Comparison of ENCODE assay signal across 17 cellular contexts in the genomic region with DNA sequence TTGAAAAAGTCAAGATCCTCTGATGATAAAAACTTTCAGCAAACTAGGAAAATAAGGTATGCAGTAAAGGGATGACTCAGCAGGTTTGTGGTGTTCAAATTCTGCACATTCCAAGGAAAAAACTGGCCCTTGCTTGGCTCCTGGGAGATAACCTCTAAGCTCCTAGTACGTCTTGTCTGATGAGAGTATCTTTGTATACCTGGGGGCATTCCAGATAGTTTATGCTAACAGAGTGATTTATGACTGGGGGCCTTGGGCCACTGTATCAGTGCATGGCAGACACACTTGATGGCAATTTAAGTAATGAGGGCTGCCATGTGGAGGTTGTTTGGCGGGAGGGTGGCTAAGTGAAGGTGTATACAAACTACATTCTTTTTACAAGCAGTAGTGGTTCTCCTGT. TPM values are rescaled to one million over a fixed set of nuclear protein-coding genes. Genes with fewer than 3 reads are reported as not detected.
DNase-seq lines count a peak whose midpoint lies in the region; ATAC-seq and TF ChIP-seq lines count a peak whose summit lies in the region.
"Had no signal": no experiment of that assay in that cellular context is flagged by ENCODE, and none has a peak within 500 bp of the region (broad histone marks: within the 10 kb centered on the region; RNA-seq: fewer than 3 reads in every experiment).

No MANE protein-coding gene starts in this region.

- H2BK5ac ChIP-seq in H9 (ENCODE audit: insufficient read length, low read length) = no peak overlapping the region

- no peaks in the 10 kb centered on the region for H3K23me2 ChIP-seq in H9 (ENCODE audit: insufficient read length, low read depth, low read length, poor library complexity, severe bottlenecking)

- no peaks in the 10 kb centered on the region for H4K20me1 ChIP-seq in H9 (ENCODE audit: control insufficient read depth, insufficient read depth, insufficient read length)

- no CpG with 5 or more reads among the region's 2 CpGs for WGBS in H9 (ENCODE audit: extremely low coverage, insufficient read length, low lambda C conversion rate)

- H3K4me2 ChIP-seq in H9 (ENCODE audit: insufficient read depth, insufficient read length, low read length) (no peak overlapping the region), skeletal muscle satellite cell (ENCODE audit: low read length) (peak overlapping the region; percentile 42)

- H3T11ph ChIP-seq in H9 (ENCODE audit: low read length) = no peak overlapping the region

- H3K4me3 ChIP-seq in fibroblast of the aortic adventitia (ENCODE audit: low read depth, low read length) (no peak overlapping the region), skeletal muscle satellite cell (ENCODE audit: low read length) (no peak overlapping the region)
- H3K4me3 ChIP-seq: heart right ventricle, SJCRH30, transverse colon had no signal

- no peak overlapping the region for H2AK5ac ChIP-seq in H9 (ENCODE audit: insufficient read length, low read length)

- peaks cover 0 to 1% (median 0%) of the 10 kb centered on the region in 3 experiments; a peak in 2 of 7 replicates for H3K36me3 Mint-ChIP-seq in H9 (ENCODE audit: insufficient read depth in 1 of 3, low read depth in 3 of 3)
- H3K36me3 Mint-ChIP-seq in activated CD4-positive, alpha-beta T cell treated with anti-CD3 and anti-CD28 coated beads for 36 hours (ENCODE audit: low read depth) = peaks cover 5% of the 10 kb centered on the region

- no peaks in the 10 kb centered on the region for H3K79me2 ChIP-seq in H9 (ENCODE audit: insufficient read depth, low read length)

- peak overlapping the region in 2 of 3 experiments; percentile 14 to 72; a peak in 3 of 7 replicates for H3K27ac Mint-ChIP-seq in H9
- no peak overlapping the region for H3K27ac Mint-ChIP-seq in activated CD4-positive, alpha-beta T cell treated with anti-CD3 and anti-CD28 coated beads for 36 hours
- H3K27ac Mint-ChIP-seq: activated naive CD8-positive, alpha-beta T cell treated with anti-CD3 and anti-CD28 coated beads, Interleukin-2, amount 50 U/mL, for 24 hours had no signal

- no peaks in the 10 kb centered on the region for H3K36me3 ChIP-seq in skeletal muscle satellite cell (ENCODE audit: insufficient read depth, low read length)
- H3K36me3 ChIP-seq: transverse colon, WERI-Rb-1 had no signal

- no peak overlapping the region for H3K18ac ChIP-seq in H9 (ENCODE audit: insufficient read length, low read depth, low read length)

- H3K56ac ChIP-seq in H9 (ENCODE audit: insufficient read length, low read depth, low read length) = no peak overlapping the region

- POLR2A ChIA-PET in activated CD4-positive, alpha-beta T cell treated with anti-CD3 and anti-CD28 coated beads for 36 hours (lab: Charles Lee) = no interaction called here

- H3K4me1 ChIP-seq in H9 (ENCODE audit: insufficient read depth, low read length) = peaks cover 2% of the 10 kb centered on the region; the same call in 1 of the 2 replicates
- peaks cover 13% of the 10 kb centered on the region for H3K4me1 ChIP-seq in skeletal muscle satellite cell (ENCODE audit: control insufficient read depth, insufficient read depth, low read length)
- H3K4me1 ChIP-seq: transverse colon had no signal

- H3K9me3 ChIP-seq in H9 (ENCODE audit: control insufficient read depth, low read depth, low read length) (no peaks in the 10 kb centered on the region), skeletal muscle satellite cell (replicated peaks; ENCODE audit: low read length) (no peaks in the 10 kb centered on the region)
- H3K9me3 ChIP-seq: heart right ventricle, SJCRH30, transverse colon had no signal

- H3K14ac ChIP-seq in H9 (ENCODE audit: insufficient read depth, low read length) = no peak overlapping the region

- TF ChIP-seq CTCF in H9 (conservative IDR thresholded peaks at IDR 0.05) (no peak), fibroblast of the aortic adventitia (IDR thresholded peaks at IDR 0.05; ENCODE audit: insufficient read depth, low read length) (no peak)

- no peak overlapping the region for H2BK20ac ChIP-seq in H9 (ENCODE audit: low read depth, low read length, poor library complexity, severe bottlenecking)

- no peak for DNase-seq in H9
- DNase-seq in fibroblast of the aortic adventitia (ENCODE audit: low read depth) = peak; percentile 72
- no peak for DNase-seq in activated CD4-positive, alpha-beta T cell treated with anti-CD3 and anti-CD28 coated beads for 36 hours
- no peak for DNase-seq in activated naive CD4-positive, alpha-beta T cell treated with anti-CD3 and anti-CD28 coated beads, Interleukin-2, amount 50 U/mL, for 16 hours
- no peak for DNase-seq in NCI-H2171 treated with DMSO at 0.1 percent for 48 hours (lab: John Stamatoyannopoulos, UW)
- DNase-seq: activated CD8-positive, alpha-beta memory T cell treated with anti-CD3 and anti-CD28 coated beads, Interleukin-2, amount 50 U/mL, for 4 hours; activated naive CD8-positive, alpha-beta T cell treated with anti-CD3 and anti-CD28 coated beads, Interleukin-2, amount 50 U/mL, for 24 hours; DMS153; heart right ventricle; NCI-H146; nucleus accumbens; SJCRH30; transverse colon; WERI-Rb-1 had no signal

- no peaks in the 10 kb centered on the region for H3K79me1 ChIP-seq in H9 (ENCODE audit: insufficient read depth, low read depth, low read length, poor library complexity, severe bottlenecking)

- peaks cover 7 to 9% of the 10 kb centered on the region in 2 experiments; a peak in 3 of 4 replicates for H3K4me1 Mint-ChIP-seq in H9
- peaks cover 8% of the 10 kb centered on the region for H3K4me1 Mint-ChIP-seq in activated CD4-positive, alpha-beta T cell treated with anti-CD3 and anti-CD28 coated beads for 36 hours
- H3K4me1 Mint-ChIP-seq: activated naive CD8-positive, alpha-beta T cell treated with anti-CD3 and anti-CD28 coated beads, Interleukin-2, amount 50 U/mL, for 24 hours had no signal

- H2AFZ ChIP-seq in H9 (ENCODE audit: low read length) = no peak overlapping the region

- ATAC-seq in SK-N-SH treated with all-trans-retinoic acid at 6 μM for 48 hours (peak; percentile 88), HG03460 (IDR thresholded peaks at IDR 0.05; ENCODE audit: unreplicated experiment) (no peak)
- ATAC-seq in activated CD4-positive, alpha-beta T cell treated with anti-CD3 and anti-CD28 coated beads for 36 hours = no peak
- ATAC-seq: activated naive CD8-positive, alpha-beta T cell treated with anti-CD3 and anti-CD28 coated beads, Interleukin-2, amount 50 U/mL, for 24 hours; heart right ventricle had no signal

- no peak overlapping the region for H2BK12ac ChIP-seq in H9 (ENCODE audit: insufficient read length, low read depth, low read length)

- H3K27me3 Mint-ChIP-seq in H9 (ENCODE audit: low read depth) = no peaks in the 10 kb centered on the region
- no peaks in the 10 kb centered on the region for H3K27me3 Mint-ChIP-seq in activated CD4-positive, alpha-beta T cell treated with anti-CD3 and anti-CD28 coated beads for 36 hours
- H3K27me3 Mint-ChIP-seq: activated naive CD8-positive, alpha-beta T cell treated with anti-CD3 and anti-CD28 coated beads, Interleukin-2, amount 50 U/mL, for 24 hours had no signal

- H4K8ac ChIP-seq in H9 (replicated peaks; ENCODE audit: insufficient read length, low read depth, low read length) = no peak overlapping the region

- H3K27me3 ChIP-seq in H9 (ENCODE audit: insufficient read depth, low read length) = no peaks in the 10 kb centered on the region
- no peaks in the 10 kb centered on the region for H3K27me3 ChIP-seq in skeletal muscle satellite cell (ENCODE audit: control insufficient read depth, insufficient read depth, low read length)
- H3K27me3 ChIP-seq: heart right ventricle, SJCRH30, transverse colon had no signal

- no peak overlapping the region for H4K91ac ChIP-seq in H9 (ENCODE audit: insufficient read length, low read depth, low read length)

- H3K9me3 Mint-ChIP-seq in H9 = no peaks in the 10 kb centered on the region; a peak in 2 of 5 replicates
- H3K9me3 Mint-ChIP-seq in activated CD4-positive, alpha-beta T cell treated with anti-CD3 and anti-CD28 coated beads for 36 hours (ENCODE audit: low read depth) = no peaks in the 10 kb centered on the region
- H3K9me3 Mint-ChIP-seq: activated naive CD8-positive, alpha-beta T cell treated with anti-CD3 and anti-CD28 coated beads, Interleukin-2, amount 50 U/mL, for 24 hours had no signal

- intact Hi-C loops in activated CD4-positive, alpha-beta T cell treated with anti-CD3 and anti-CD28 coated beads for 36 hours (cut with DNase I, micrococcal nuclease) = no loop called here

- H2BK15ac ChIP-seq in H9 (ENCODE audit: low read depth, low read length) = no peak overlapping the region

- no peak overlapping the region for H3K23ac ChIP-seq in H9 (ENCODE audit: insufficient read length, low read depth, low read length)

- no peak overlapping the region for H2BK120ac ChIP-seq in H9 (ENCODE audit: low read depth, low read length, poor library complexity, severe bottlenecking)

- H3K27ac ChIP-seq in H9 (ENCODE audit: insufficient read length, low read depth, low read length) = no peak overlapping the region
- H3K27ac ChIP-seq: heart right ventricle, SJCRH30, transverse colon, WERI-Rb-1 had no signal

- CTCF ChIA-PET in activated CD4-positive, alpha-beta T cell treated with anti-CD3 and anti-CD28 coated beads for 36 hours (lab: Charles Lee) = interaction anchor here (0.7 kb wide), 1 partner anchor 574 kb away, joined by 3 read pairs; no protein-coding TSS in a partner anchor

- no peak overlapping the region for H3K4ac ChIP-seq in H9 (ENCODE audit: low read depth, low read length)

- H4K5ac ChIP-seq in H9 (ENCODE audit: insufficient read length, low read depth, low read length) = no peak overlapping the region

- H3K9ac ChIP-seq in H9 (ENCODE audit: extremely low read depth, insufficient read length, low read length) = no peak overlapping the region
- no peak overlapping the region for H3K9ac ChIP-seq in skeletal muscle satellite cell (ENCODE audit: low read depth, low read length)

- no peak overlapping the region for H3K4me3 Mint-ChIP-seq in H9
- H3K4me3 Mint-ChIP-seq in activated CD4-positive, alpha-beta T cell treated with anti-CD3 and anti-CD28 coated beads for 36 hours = no peak overlapping the region
- H3K4me3 Mint-ChIP-seq: activated naive CD8-positive, alpha-beta T cell treated with anti-CD3 and anti-CD28 coated beads, Interleukin-2, amount 50 U/mL, for 24 hours had no signal

RNA-seq across cellular contexts. Expression of a gene that starts 56.9 kb away (rescaled TPM):
- total RNA-seq in H9 (2021) = 7.9 and 9.3 TPM in 2 replicates
- total RNA-seq in fibroblast of the aortic adventitia (ENCODE audit: low replicate concordance) = 0.09 and 2.7 TPM in 2 replicates
- 0.51 TPM in 1 of 2 replicates, not detected in the other for total RNA-seq in skeletal muscle satellite cell (2012; rRNA removed)
- 1 to 10 TPM; 4.1 to 5.3 TPM for total RNA-seq in activated CD4-positive, alpha-beta T cell treated with anti-CD3 and anti-CD28 coated beads for 36 hours
- total RNA-seq: SJCRH30 had no signal
